ENCODE assay signal across 1 cellular context in the genomic region with DNA sequence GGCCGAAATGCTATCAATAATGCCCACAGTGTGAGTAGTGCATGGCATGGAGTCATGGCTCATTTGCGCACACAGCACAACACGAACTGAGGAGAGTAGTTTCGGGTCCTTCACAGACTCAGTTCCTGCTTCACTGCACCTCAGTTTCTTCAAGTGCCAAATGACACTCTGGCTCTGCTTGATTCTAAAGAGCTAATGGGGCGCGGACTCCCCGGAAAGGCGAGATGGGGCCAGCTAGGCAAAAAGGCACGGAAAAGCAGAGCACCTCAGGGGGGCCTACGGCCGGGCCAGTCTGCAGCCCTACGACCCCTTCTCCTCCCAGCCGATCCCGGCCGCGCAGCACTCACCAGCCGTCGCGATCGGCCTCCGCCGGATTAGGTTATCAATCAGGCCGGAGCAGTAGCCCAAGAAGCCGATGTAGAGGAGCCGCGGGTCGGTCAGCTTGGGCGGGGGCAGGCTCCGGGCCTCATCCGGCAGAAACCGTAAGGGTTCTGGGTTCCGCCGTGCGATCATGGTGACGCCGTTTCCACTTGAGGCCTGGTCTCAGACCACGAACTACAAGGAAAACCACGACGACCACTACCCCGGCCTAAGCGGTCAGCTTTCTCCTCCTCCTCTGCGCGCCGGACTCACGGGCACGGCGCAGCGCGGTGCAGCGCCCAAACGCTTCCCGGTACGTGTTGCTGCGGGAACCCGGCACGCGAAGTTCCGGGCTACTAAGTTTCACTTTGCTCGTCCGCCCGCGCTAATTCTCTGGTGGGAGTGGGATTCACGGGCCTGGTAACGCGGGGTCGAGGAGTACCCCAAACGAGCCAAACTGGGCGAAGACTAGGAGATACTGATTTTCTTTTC.
A peak's percentile ranks its signal among the peaks of the same experiment; 100 is the strongest.
TF ChIP-seq lines count a peak whose summit lies in the region.

A gene (minus strand): TSS at position 631 of the 852 bp plus-strand sequence. CDS start 118 bp downstream, at position 513.

TF ChIP-seq in HepG2, 621 proteins besides CTCF, POLR2A, EP300 and RAD21 (continued from another document and continues in another):
- TF ChIP-seq, protein P1, sequence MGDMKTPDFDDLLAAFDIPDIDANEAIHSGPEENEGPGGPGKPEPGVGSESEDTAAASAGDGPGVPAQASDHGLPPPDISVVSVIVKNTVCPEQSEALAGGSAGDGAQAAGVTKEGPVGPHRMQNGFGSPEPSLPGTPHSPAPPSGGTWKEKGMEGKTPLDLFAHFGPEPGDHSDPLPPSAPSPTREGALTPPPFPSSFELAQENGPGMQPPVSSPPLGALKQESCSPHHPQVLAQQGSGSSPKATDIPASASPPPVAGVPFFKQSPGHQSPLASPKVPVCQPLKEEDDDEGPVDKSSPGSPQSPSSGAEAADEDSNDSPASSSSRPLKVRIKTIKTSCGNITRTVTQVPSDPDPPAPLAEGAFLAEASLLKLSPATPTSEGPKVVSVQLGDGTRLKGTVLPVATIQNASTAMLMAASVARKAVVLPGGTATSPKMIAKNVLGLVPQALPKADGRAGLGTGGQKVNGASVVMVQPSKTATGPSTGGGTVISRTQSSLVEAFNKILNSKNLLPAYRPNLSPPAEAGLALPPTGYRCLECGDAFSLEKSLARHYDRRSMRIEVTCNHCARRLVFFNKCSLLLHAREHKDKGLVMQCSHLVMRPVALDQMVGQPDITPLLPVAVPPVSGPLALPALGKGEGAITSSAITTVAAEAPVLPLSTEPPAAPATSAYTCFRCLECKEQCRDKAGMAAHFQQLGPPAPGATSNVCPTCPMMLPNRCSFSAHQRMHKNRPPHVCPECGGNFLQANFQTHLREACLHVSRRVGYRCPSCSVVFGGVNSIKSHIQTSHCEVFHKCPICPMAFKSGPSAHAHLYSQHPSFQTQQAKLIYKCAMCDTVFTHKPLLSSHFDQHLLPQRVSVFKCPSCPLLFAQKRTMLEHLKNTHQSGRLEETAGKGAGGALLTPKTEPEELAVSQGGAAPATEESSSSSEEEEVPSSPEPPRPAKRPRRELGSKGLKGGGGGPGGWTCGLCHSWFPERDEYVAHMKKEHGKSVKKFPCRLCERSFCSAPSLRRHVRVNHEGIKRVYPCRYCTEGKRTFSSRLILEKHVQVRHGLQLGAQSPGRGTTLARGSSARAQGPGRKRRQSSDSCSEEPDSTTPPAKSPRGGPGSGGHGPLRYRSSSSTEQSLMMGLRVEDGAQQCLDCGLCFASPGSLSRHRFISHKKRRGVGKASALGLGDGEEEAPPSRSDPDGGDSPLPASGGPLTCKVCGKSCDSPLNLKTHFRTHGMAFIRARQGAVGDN (CRISPR knock-in tag; IDR thresholded peaks at IDR 0.05): peak; percentile 99
- TF ChIP-seq, protein P2, sequence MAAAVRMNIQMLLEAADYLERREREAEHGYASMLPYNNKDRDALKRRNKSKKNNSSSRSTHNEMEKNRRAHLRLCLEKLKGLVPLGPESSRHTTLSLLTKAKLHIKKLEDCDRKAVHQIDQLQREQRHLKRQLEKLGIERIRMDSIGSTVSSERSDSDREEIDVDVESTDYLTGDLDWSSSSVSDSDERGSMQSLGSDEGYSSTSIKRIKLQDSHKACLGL (CRISPR knock-in tag; IDR thresholded peaks at IDR 0.05): peak; percentile 66; the same call in 1 of the 2 replicates
- peak; percentile 95 for TF ChIP-seq ZNF782 (CRISPR knock-in tag; IDR thresholded peaks at IDR 0.05; ENCODE audit: borderline replicate concordance)
- peak; percentile 90; the same call in 1 of the 2 replicates for TF ChIP-seq PAX8 (CRISPR knock-in tag; IDR thresholded peaks at IDR 0.05; ENCODE audit: borderline replicate concordance)
- no peak for TF ChIP-seq ESRRA (CRISPR knock-in tag; IDR thresholded peaks at IDR 0.05; ENCODE audit: low read depth)
- TF ChIP-seq, protein P3, sequence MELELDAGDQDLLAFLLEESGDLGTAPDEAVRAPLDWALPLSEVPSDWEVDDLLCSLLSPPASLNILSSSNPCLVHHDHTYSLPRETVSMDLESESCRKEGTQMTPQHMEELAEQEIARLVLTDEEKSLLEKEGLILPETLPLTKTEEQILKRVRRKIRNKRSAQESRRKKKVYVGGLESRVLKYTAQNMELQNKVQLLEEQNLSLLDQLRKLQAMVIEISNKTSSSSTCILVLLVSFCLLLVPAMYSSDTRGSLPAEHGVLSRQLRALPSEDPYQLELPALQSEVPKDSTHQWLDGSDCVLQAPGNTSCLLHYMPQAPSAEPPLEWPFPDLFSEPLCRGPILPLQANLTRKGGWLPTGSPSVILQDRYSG (CRISPR knock-in tag; IDR thresholded peaks at IDR 0.05): 0 out of 2 replicates have a peak, but pooled peaks have one; percentile 55
- no peak for TF ChIP-seq MLLT10 (CRISPR knock-in tag; IDR thresholded peaks at IDR 0.05)
- TF ChIP-seq ZNF720 (CRISPR knock-in tag; IDR thresholded peaks at IDR 0.05): 0 out of 2 replicates have a peak, but pooled peaks have one; percentile 55
- TF ChIP-seq TP53 (CRISPR knock-in tag; conservative IDR thresholded peaks at IDR 0.05): peak; percentile 65; the same call in 1 of the 2 replicates
- 0 out of 2 replicates have a peak, but pooled peaks have one; percentile 84 for TF ChIP-seq TEAD2 (CRISPR knock-in tag; IDR thresholded peaks at IDR 0.05)
- TF ChIP-seq, protein P4, sequence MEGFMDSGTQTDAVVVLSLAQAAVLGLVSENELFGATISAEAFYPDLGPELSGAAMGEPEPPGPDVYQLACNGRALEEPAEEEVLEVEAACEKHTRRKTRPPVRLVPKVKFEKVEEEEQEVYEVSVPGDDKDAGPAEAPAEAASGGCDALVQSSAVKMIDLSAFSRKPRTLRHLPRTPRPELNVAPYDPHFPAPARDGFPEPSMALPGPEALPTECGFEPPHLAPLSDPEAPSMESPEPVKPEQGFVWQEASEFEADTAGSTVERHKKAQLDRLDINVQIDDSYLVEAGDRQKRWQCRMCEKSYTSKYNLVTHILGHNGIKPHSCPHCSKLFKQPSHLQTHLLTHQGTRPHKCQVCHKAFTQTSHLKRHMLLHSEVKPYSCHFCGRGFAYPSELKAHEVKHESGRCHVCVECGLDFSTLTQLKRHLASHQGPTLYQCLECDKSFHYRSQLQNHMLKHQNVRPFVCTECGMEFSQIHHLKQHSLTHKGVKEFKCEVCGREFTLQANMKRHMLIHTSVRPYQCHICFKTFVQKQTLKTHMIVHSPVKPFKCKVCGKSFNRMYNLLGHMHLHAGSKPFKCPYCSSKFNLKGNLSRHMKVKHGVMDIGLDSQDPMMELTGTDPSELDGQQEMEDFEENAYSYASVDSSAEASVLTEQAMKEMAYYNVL (CRISPR knock-in tag; IDR thresholded peaks at IDR 0.05; ENCODE audit: borderline replicate concordance): no peak
- TF ChIP-seq, protein P5, sequence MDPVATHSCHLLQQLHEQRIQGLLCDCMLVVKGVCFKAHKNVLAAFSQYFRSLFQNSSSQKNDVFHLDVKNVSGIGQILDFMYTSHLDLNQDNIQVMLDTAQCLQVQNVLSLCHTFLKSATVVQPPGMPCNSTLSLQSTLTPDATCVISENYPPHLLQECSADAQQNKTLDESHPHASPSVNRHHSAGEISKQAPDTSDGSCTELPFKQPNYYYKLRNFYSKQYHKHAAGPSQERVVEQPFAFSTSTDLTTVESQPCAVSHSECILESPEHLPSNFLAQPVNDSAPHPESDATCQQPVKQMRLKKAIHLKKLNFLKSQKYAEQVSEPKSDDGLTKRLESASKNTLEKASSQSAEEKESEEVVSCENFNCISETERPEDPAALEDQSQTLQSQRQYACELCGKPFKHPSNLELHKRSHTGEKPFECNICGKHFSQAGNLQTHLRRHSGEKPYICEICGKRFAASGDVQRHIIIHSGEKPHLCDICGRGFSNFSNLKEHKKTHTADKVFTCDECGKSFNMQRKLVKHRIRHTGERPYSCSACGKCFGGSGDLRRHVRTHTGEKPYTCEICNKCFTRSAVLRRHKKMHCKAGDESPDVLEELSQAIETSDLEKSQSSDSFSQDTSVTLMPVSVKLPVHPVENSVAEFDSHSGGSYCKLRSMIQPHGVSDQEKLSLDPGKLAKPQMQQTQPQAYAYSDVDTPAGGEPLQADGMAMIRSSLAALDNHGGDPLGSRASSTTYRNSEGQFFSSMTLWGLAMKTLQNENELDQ (CRISPR knock-in tag; IDR thresholded peaks at IDR 0.05; ENCODE audit: borderline replicate concordance): peak; percentile 94; the same call in 1 of the 2 replicates
- TF ChIP-seq ZNF253 (CRISPR knock-in tag; IDR thresholded peaks at IDR 0.05; ENCODE audit: borderline replicate concordance): peak; percentile 90
- TF ChIP-seq, protein P6, sequence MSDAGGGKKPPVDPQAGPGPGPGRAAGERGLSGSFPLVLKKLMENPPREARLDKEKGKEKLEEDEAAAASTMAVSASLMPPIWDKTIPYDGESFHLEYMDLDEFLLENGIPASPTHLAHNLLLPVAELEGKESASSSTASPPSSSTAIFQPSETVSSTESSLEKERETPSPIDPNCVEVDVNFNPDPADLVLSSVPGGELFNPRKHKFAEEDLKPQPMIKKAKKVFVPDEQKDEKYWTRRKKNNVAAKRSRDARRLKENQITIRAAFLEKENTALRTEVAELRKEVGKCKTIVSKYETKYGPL (CRISPR knock-in tag; IDR thresholded peaks at IDR 0.05): no peak
- TF ChIP-seq, protein P7, sequence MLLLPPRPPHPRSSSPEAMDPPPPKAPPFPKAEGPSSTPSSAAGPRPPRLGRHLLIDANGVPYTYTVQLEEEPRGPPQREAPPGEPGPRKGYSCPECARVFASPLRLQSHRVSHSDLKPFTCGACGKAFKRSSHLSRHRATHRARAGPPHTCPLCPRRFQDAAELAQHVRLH (CRISPR knock-in tag; IDR thresholded peaks at IDR 0.05; ENCODE audit: borderline replicate concordance, low read depth): peak; percentile 95
- peak; percentile 87; the same call in 1 of the 2 replicates for TF ChIP-seq KLF6 (CRISPR knock-in tag; IDR thresholded peaks at IDR 0.05)
- TF ChIP-seq ZNF225 (CRISPR knock-in tag; IDR thresholded peaks at IDR 0.05): peak; percentile 72; the same call in 1 of the 2 replicates
- peak; percentile 49 for TF ChIP-seq JARID2 (CRISPR knock-in tag; IDR thresholded peaks at IDR 0.05; ENCODE audit: insufficient replicate concordance)
- TF ChIP-seq, protein P8, sequence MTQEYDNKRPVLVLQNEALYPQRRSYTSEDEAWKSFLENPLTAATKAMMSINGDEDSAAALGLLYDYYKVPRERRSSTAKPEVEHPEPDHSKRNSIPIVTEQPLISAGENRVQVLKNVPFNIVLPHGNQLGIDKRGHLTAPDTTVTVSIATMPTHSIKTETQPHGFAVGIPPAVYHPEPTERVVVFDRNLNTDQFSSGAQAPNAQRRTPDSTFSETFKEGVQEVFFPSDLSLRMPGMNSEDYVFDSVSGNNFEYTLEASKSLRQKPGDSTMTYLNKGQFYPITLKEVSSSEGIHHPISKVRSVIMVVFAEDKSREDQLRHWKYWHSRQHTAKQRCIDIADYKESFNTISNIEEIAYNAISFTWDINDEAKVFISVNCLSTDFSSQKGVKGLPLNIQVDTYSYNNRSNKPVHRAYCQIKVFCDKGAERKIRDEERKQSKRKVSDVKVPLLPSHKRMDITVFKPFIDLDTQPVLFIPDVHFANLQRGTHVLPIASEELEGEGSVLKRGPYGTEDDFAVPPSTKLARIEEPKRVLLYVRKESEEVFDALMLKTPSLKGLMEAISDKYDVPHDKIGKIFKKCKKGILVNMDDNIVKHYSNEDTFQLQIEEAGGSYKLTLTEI (CRISPR knock-in tag; conservative IDR thresholded peaks at IDR 0.05): no peak
- no peak for TF ChIP-seq SYNCRIP (IDR thresholded peaks at IDR 0.05; ENCODE audit: insufficient read depth, low read depth, low read length)
- TF ChIP-seq, protein P9, sequence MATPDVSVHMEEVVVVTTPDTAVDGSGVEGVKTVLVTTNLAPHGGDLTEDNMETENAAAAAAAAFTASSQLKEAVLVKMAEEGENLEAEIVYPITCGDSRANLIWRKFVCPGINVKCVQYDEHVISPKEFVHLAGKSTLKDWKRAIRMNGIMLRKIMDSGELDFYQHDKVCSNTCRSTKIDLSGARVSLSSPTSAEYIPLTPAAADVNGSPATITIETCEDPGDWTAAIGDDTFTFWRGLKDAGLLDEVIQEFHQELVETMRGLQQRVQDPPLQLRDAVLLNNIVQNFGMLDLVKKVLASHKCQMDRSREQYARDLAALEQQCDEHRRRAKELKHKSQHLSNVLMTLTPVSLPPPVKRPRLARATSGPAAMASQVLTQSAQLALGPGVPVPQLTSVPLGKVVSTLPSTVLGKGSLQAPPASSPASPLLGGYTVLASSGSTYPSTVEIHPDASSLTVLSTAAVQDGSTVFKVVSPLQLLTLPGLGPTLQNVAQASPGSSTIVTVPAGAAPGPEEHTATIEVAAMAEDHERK (CRISPR knock-in tag; IDR thresholded peaks at IDR 0.05; ENCODE audit: low read depth): peak; percentile 98
- peak; percentile 68; the same call in 1 of the 2 replicates for TF ChIP-seq NFKB2 (CRISPR knock-in tag; IDR thresholded peaks at IDR 0.05; ENCODE audit: borderline replicate concordance)
- peak; percentile 84; the same call in 1 of the 2 replicates for TF ChIP-seq MEIS1 (CRISPR knock-in tag; IDR thresholded peaks at IDR 0.05; ENCODE audit: borderline replicate concordance)
- TF ChIP-seq SALL2 (CRISPR knock-in tag; IDR thresholded peaks at IDR 0.05): peak; percentile 96
- peak; percentile 93 for TF ChIP-seq POLR2AphosphoS5 (IDR thresholded peaks at IDR 0.05; ENCODE audit: low read depth, low read length)
- TF ChIP-seq ZEB1 (IDR thresholded peaks at IDR 0.05; ENCODE audit: insufficient replicate concordance, low read depth): peak; percentile 43
- peak; percentile 91; the same call in 1 of the 2 replicates for TF ChIP-seq ZSCAN31 (CRISPR knock-in tag; IDR thresholded peaks at IDR 0.05; ENCODE audit: low read depth)
- peak; percentile 88; the same call in 1 of the 2 replicates for TF ChIP-seq PCBP1 (IDR thresholded peaks at IDR 0.05; ENCODE audit: borderline replicate concordance, low read depth, low read length)
- peak; percentile 87; the same call in 1 of the 2 replicates for TF ChIP-seq ZNF101 (CRISPR knock-in tag; IDR thresholded peaks at IDR 0.05; ENCODE audit: borderline replicate concordance, low read depth)
- TF ChIP-seq, protein P10, sequence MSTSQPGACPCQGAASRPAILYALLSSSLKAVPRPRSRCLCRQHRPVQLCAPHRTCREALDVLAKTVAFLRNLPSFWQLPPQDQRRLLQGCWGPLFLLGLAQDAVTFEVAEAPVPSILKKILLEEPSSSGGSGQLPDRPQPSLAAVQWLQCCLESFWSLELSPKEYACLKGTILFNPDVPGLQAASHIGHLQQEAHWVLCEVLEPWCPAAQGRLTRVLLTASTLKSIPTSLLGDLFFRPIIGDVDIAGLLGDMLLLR (CRISPR knock-in tag; IDR thresholded peaks at IDR 0.05): no peak; the same call in 1 of the 2 replicates
- no peak for TF ChIP-seq ZFP36 (IDR thresholded peaks at IDR 0.05; ENCODE audit: borderline replicate concordance, low read depth, low read length, partially characterized antibody)
- no peak; the same call in 1 of the 2 replicates for TF ChIP-seq JDP2 (CRISPR knock-in tag; IDR thresholded peaks at IDR 0.05; ENCODE audit: borderline replicate concordance)
- TF ChIP-seq MZF1 (CRISPR knock-in tag; IDR thresholded peaks at IDR 0.05; ENCODE audit: borderline replicate concordance): no peak
- no peak for TF ChIP-seq NFE2L2 (IDR thresholded peaks at IDR 0.05; ENCODE audit: low read length)
- peak; percentile 84; the same call in 1 of the 2 replicates for TF ChIP-seq SRY (CRISPR knock-in tag; IDR thresholded peaks at IDR 0.05)
- TF ChIP-seq ZNF501 (CRISPR knock-in tag; IDR thresholded peaks at IDR 0.05): peak; percentile 94
- peak; percentile 86 for TF ChIP-seq ZNF552 (CRISPR knock-in tag; IDR thresholded peaks at IDR 0.05; ENCODE audit: borderline replicate concordance)
- TF ChIP-seq ZBTB7A (CRISPR knock-in tag; IDR thresholded peaks at IDR 0.05): peak; percentile 88; the same call in 1 of the 2 replicates
- peak; percentile 79 for TF ChIP-seq ELF1 (CRISPR knock-in tag; IDR thresholded peaks at IDR 0.05)
